Comparison of ENCODE assay signal across 10 cellular contexts in genomic region chr16:21150375-21151001, GRCh38. TPM values are rescaled to one million over a fixed set of nuclear protein-coding genes. Genes with fewer than 3 reads are reported as not detected.
DNase-seq lines count a peak whose midpoint lies in the region; ATAC-seq and TF ChIP-seq lines count a peak whose summit lies in the region.
"Had no signal": no experiment of that assay in that cellular context is flagged by ENCODE, and none has a peak within 500 bp of the region (broad histone marks: within the 10 kb centered on the region; RNA-seq: fewer than 3 reads in every experiment).

Gene DNAH3 (minus strand): TSS chr16:21150846. CDS start chr16:21150319, 527 bp downstream.

- H3K27ac ChIP-seq in RWPE1 = peak within 1 kb of the TSS; percentile 56
- H3K27ac ChIP-seq in CD4-positive, alpha-beta T cell (ENCODE audit: low read depth, low read length) = no peak within 1 kb of the TSS
- H3K27ac ChIP-seq: BLaER1 had no signal

- H3K27ac Mint-ChIP-seq in CD14-positive monocyte = no peak within 1 kb of the TSS
- no peak within 1 kb of the TSS for H3K27ac Mint-ChIP-seq in CD4-positive, alpha-beta T cell

- ATAC-seq in left cardiac atrium = peak; percentile 12 to 26
- no peak for ATAC-seq in CD4-positive, alpha-beta T cell (ENCODE audit: poor library complexity)

- H3K4me3 Mint-ChIP-seq in CD14-positive monocyte = peak within 1 kb of the TSS in 1 of 2 donors; percentile 39
- no peak within 1 kb of the TSS for H3K4me3 Mint-ChIP-seq in CD4-positive, alpha-beta T cell

- peak; percentile 13 for DNase-seq in AG20443 (ENCODE audit: low spot score)
- peak; percentile 8 for DNase-seq in M059J (ENCODE audit: low read depth)
- DNase-seq in RWPE1 (ENCODE audit: low spot score) = peak; percentile 55
- DNase-seq in left cardiac atrium = no peak
- DNase-seq in CD14-positive monocyte (ENCODE audit: low spot score) = no peak
- no peak for DNase-seq in NOMO-1 treated with DMSO at 0.1 percent for 48 hours (lab: John Stamatoyannopoulos, UW; ENCODE audit: unreplicated experiment)
- no peak for DNase-seq in CD4-positive, alpha-beta T cell
- no peak for DNase-seq in GM13976 (ENCODE audit: low spot score)

- H3K27me3 ChIP-seq in CD4-positive, alpha-beta T cell (ENCODE audit: control insufficient read depth, insufficient read depth, low read length) = peaks cover 5% of the 10 kb centered on the region
- H3K27me3 ChIP-seq: BLaER1 had no signal

- H3K9me3 ChIP-seq in CD4-positive, alpha-beta T cell (ENCODE audit: control insufficient read depth, low read length) = no peaks in the 10 kb centered on the region
- H3K9me3 ChIP-seq: BLaER1 had no signal

- CTCF ChIA-PET in RWPE1 (lab: Yijun Ruan, JAX) = interaction anchor here (0.5 to 0.7 kb wide), 2 partner anchors 11 to 1264 kb away, joined by 3 to 4 read pairs; no protein-coding TSS in a partner anchor
- CTCF ChIA-PET in CD4-positive, alpha-beta T cell (lab: Charles Lee) = no interaction called here

- peaks cover 5 to 19% (median 5%) of the 10 kb centered on the region in 3 donors for H3K27me3 Mint-ChIP-seq in CD14-positive monocyte (ENCODE audit: low read depth in 3 of 3)
- peaks cover 48% of the 10 kb centered on the region for H3K27me3 Mint-ChIP-seq in CD4-positive, alpha-beta T cell

- H3K9me3 Mint-ChIP-seq in CD14-positive monocyte = peaks cover 0 to 3% (median 0%) of the 10 kb centered on the region in 7 donors
- no peaks in the 10 kb centered on the region for H3K9me3 Mint-ChIP-seq in CD4-positive, alpha-beta T cell

- TF ChIP-seq CTCF in RWPE1 (conservative IDR thresholded peaks at IDR 0.05; ENCODE audit: low read depth) (no peak), CD14-positive monocyte (IDR thresholded peaks at IDR 0.05) (no peak), GM13976 (IDR thresholded peaks at IDR 0.05; ENCODE audit: borderline replicate concordance, control extremely low read depth, extremely low read depth, insufficient read depth, missing control alignments) (no peak)
- no peak for TF ChIP-seq CTCF in CD4-positive, alpha-beta T cell (IDR thresholded peaks at IDR 0.05)

- H3K4me1 Mint-ChIP-seq in CD14-positive monocyte = peaks cover 5% of the 10 kb centered on the region
- no peaks in the 10 kb centered on the region for H3K4me1 Mint-ChIP-seq in CD4-positive, alpha-beta T cell (ENCODE audit: low read depth)

- in situ Hi-C loops in GM13976 (cut with MboI; ENCODE audit: low sequenced_read_pairs, unreplicated experiment) = no loop called here

- POLR2A ChIA-PET in RWPE1 (lab: Yijun Ruan, JAX; ENCODE audit: low non-redundant PET) = no interaction called here
- POLR2A ChIA-PET in CD4-positive, alpha-beta T cell (lab: Charles Lee) = no interaction called here

- intact Hi-C loops in left cardiac atrium (cut with DNase I) = no loop called here
- intact Hi-C loops in CD14-positive monocyte (cut with micrococcal nuclease) = no loop called here
- intact Hi-C loops in CD4-positive, alpha-beta T cell (cut with DNase I, micrococcal nuclease) = loop anchor here in 1 of 2 experiments (10.0 kb wide), 1 partner anchor 144 kb away; no protein-coding TSS in a partner anchor

- no peaks in the 10 kb centered on the region for H3K36me3 Mint-ChIP-seq in CD14-positive monocyte
- H3K36me3 Mint-ChIP-seq in CD4-positive, alpha-beta T cell (ENCODE audit: low read depth) = no peaks in the 10 kb centered on the region

RNA-seq across cellular contexts. Expression of gene DNAH3, which starts in this region (rescaled TPM):
- 0.02 TPM in 1 of 2 replicates, not detected in the other for total RNA-seq in M059J (2014; rRNA removed; shearing (Covaris generic))
- total RNA-seq in left cardiac atrium = under 1 TPM in 1 of 2 donors, not detected in 1; 0.21 TPM
- not detected for polyA plus RNA-seq in CD14-positive monocyte
- total RNA-seq in CD4-positive, alpha-beta T cell = not detected
- total RNA-seq: RPMI7951 had no signal

Comparison
In these comparisons a context has a peak if more than half of its experiments do, and no peak if none do; other contexts are left out.
1. Peak in DNase-seq in M059J; RNA of the gene not detected or under 1 TPM.
2. Peak in ATAC-seq in left cardiac atrium; RNA of the gene not detected or under 1 TPM.
3. DNase-seq: peak in AG20443 (single experiment) and RWPE1 (single experiment); none in left cardiac atrium (single experiment), CD14-positive monocyte (single experiment), NOMO-1 treated with DMSO at 0.1 percent for 48 hours (single experiment), CD4-positive, alpha-beta T cell (0 of 10) and GM13976 (single experiment).